In genomic region chr9:129064499-129064908, GRCh38 we compare ENCODE assay signal across 1 cellular context.
TF ChIP-seq lines count a peak whose summit lies in the region.

No MANE protein-coding gene starts in this region.

TF ChIP-seq in HepG2, 621 proteins besides CTCF, POLR2A, EP300 and RAD21 (continued from another document and continues in another):
- TF ChIP-seq E2F1 (CRISPR knock-in tag; IDR thresholded peaks at IDR 0.05) = 0 out of 2 replicates have a peak, but pooled peaks have one; percentile 33
- TF ChIP-seq ZNF709 (CRISPR knock-in tag; IDR thresholded peaks at IDR 0.05) = peak; percentile 64; the same call in 1 of the 2 replicates
- TF ChIP-seq, protein P1, sequence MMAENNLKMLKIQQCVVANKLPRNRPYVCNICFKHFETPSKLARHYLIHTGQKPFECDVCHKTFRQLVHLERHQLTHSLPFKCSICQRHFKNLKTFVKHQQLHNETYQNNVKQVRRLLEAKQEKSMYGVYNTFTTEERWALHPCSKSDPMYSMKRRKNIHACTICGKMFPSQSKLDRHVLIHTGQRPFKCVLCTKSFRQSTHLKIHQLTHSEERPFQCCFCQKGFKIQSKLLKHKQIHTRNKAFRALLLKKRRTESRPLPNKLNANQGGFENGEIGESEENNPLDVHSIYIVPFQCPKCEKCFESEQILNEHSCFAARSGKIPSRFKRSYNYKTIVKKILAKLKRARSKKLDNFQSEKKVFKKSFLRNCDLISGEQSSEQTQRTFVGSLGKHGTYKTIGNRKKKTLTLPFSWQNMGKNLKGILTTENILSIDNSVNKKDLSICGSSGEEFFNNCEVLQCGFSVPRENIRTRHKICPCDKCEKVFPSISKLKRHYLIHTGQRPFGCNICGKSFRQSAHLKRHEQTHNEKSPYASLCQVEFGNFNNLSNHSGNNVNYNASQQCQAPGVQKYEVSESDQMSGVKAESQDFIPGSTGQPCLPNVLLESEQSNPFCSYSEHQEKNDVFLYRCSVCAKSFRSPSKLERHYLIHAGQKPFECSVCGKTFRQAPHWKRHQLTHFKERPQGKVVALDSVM (CRISPR knock-in tag; IDR thresholded peaks at IDR 0.05) = peak; percentile 96
- peak; percentile 76 for TF ChIP-seq MED1 (CRISPR knock-in tag; IDR thresholded peaks at IDR 0.05)
- TF ChIP-seq SALL2 (CRISPR knock-in tag; IDR thresholded peaks at IDR 0.05) = peak; percentile 40; the same call in 1 of the 2 replicates
- TF ChIP-seq PPARG (CRISPR knock-in tag; conservative IDR thresholded peaks at IDR 0.05) = peak; percentile 63
- peak; percentile 38; the same call in 1 of the 2 replicates for TF ChIP-seq ETV5 (CRISPR knock-in tag; IDR thresholded peaks at IDR 0.05; ENCODE audit: borderline replicate concordance)
- TF ChIP-seq ZNF766 (CRISPR knock-in tag; IDR thresholded peaks at IDR 0.05; ENCODE audit: borderline replicate concordance) = no peak
- TF ChIP-seq, protein P2, sequence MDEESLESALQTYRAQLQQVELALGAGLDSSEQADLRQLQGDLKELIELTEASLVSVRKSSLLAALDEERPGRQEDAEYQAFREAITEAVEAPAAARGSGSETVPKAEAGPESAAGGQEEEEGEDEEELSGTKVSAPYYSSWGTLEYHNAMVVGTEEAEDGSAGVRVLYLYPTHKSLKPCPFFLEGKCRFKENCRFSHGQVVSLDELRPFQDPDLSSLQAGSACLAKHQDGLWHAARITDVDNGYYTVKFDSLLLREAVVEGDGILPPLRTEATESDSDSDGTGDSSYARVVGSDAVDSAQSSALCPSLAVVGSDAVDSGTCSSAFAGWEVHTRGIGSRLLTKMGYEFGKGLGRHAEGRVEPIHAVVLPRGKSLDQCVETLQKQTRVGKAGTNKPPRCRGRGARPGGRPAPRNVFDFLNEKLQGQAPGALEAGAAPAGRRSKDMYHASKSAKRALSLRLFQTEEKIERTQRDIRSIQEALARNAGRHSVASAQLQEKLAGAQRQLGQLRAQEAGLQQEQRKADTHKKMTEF (CRISPR knock-in tag; IDR thresholded peaks at IDR 0.05) = peak; percentile 65; the same call in 1 of the 2 replicates
- no peak for TF ChIP-seq ZNF3 (CRISPR knock-in tag; IDR thresholded peaks at IDR 0.05)
- no peak; the same call in 1 of the 2 replicates for TF ChIP-seq ZFP1 (CRISPR knock-in tag; IDR thresholded peaks at IDR 0.05)
- no peak for TF ChIP-seq EEA1 (CRISPR knock-in tag; IDR thresholded peaks at IDR 0.05; ENCODE audit: borderline replicate concordance)
- no peak for TF ChIP-seq ATF4 (CRISPR knock-in tag; IDR thresholded peaks at IDR 0.05)
- TF ChIP-seq ZKSCAN8 (CRISPR knock-in tag; IDR thresholded peaks at IDR 0.05; ENCODE audit: borderline replicate concordance) = 0 out of 2 replicates have a peak, but pooled peaks have one; percentile 32
- TF ChIP-seq ZNF160 (CRISPR knock-in tag; IDR thresholded peaks at IDR 0.05) = 0 out of 2 replicates have a peak, but pooled peaks have one; percentile 39
- peak; percentile 43; the same call in 1 of the 2 replicates for TF ChIP-seq GATAD1 (CRISPR knock-in tag; IDR thresholded peaks at IDR 0.05)
- TF ChIP-seq HDAC2 (CRISPR knock-in tag; IDR thresholded peaks at IDR 0.05) = peak; percentile 89
- TF ChIP-seq HMGXB3 (CRISPR knock-in tag; IDR thresholded peaks at IDR 0.05; ENCODE audit: borderline replicate concordance) = peak; percentile 20; the same call in 1 of the 2 replicates
- TF ChIP-seq, protein P3, sequence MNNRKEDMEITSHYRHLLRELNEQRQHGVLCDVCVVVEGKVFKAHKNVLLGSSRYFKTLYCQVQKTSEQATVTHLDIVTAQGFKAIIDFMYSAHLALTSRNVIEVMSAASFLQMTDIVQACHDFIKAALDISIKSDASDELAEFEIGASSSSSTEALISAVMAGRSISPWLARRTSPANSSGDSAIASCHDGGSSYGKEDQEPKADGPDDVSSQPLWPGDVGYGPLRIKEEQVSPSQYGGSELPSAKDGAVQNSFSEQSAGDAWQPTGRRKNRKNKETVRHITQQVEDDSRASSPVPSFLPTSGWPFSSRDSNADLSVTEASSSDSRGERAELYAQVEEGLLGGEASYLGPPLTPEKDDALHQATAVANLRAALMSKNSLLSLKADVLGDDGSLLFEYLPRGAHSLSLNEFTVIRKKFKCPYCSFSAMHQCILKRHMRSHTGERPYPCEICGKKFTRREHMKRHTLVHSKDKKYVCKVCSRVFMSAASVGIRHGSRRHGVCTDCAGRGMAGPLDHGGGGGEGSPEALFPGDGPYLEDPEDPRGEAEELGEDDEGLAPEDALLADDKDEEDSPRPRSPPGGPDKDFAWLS (CRISPR knock-in tag; IDR thresholded peaks at IDR 0.05; ENCODE audit: borderline replicate concordance) = no peak
- TF ChIP-seq IKZF4 (CRISPR knock-in tag; IDR thresholded peaks at IDR 0.05; ENCODE audit: borderline replicate concordance, low read depth, not compliant biosample characterization) = peak; percentile 50
- TF ChIP-seq TGIF2 (CRISPR knock-in tag; IDR thresholded peaks at IDR 0.05) = no peak
- TF ChIP-seq ZFP90 (CRISPR knock-in tag; IDR thresholded peaks at IDR 0.05; ENCODE audit: borderline replicate concordance) = 0 out of 2 replicates have a peak, but pooled peaks have one; percentile 51
- no peak for TF ChIP-seq ZNF101 (CRISPR knock-in tag; IDR thresholded peaks at IDR 0.05; ENCODE audit: borderline replicate concordance, low read depth)
- TF ChIP-seq ZNF598 (CRISPR knock-in tag; IDR thresholded peaks at IDR 0.05; ENCODE audit: borderline replicate concordance) = peak; percentile 45; the same call in 1 of the 2 replicates
- no peak for TF ChIP-seq E2F2 (CRISPR knock-in tag; IDR thresholded peaks at IDR 0.05; ENCODE audit: borderline replicate concordance)
- no peak for TF ChIP-seq YEATS2 (CRISPR knock-in tag; IDR thresholded peaks at IDR 0.05; ENCODE audit: borderline replicate concordance)
- no peak for TF ChIP-seq CBX1 (IDR thresholded peaks at IDR 0.05; ENCODE audit: low read depth)
- TF ChIP-seq, protein P4, sequence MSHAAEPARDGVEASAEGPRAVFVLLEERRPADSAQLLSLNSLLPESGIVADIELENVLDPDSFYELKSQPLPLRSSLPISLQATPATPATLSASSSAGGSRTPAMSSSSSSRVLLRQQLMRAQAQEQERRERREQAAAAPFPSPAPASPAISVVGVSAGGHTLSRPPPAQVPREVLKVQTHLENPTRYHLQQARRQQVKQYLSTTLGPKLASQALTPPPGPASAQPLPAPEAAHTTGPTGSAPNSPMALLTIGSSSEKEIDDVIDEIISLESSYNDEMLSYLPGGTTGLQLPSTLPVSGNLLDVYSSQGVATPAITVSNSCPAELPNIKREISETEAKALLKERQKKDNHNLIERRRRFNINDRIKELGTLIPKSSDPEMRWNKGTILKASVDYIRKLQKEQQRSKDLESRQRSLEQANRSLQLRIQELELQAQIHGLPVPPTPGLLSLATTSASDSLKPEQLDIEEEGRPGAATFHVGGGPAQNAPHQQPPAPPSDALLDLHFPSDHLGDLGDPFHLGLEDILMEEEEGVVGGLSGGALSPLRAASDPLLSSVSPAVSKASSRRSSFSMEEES (CRISPR knock-in tag; IDR thresholded peaks at IDR 0.05) = peak; percentile 64; the same call in 1 of the 2 replicates
- TF ChIP-seq POGK (CRISPR knock-in tag; conservative IDR thresholded peaks at IDR 0.05) = no peak; the same call in 1 of the 2 replicates
- peak; percentile 53; the same call in 1 of the 2 replicates for TF ChIP-seq KDM5B (CRISPR knock-in tag; IDR thresholded peaks at IDR 0.05; ENCODE audit: borderline replicate concordance)
- TF ChIP-seq MXI1 (IDR thresholded peaks at IDR 0.05; ENCODE audit: borderline replicate concordance, low read depth, low read length) = peak; percentile 28; the same call in 1 of the 3 replicates
- peak; percentile 42; the same call in 1 of the 2 replicates for TF ChIP-seq ZNF205 (CRISPR knock-in tag; IDR thresholded peaks at IDR 0.05)
- TF ChIP-seq FOXJ3 (CRISPR knock-in tag; IDR thresholded peaks at IDR 0.05; ENCODE audit: borderline replicate concordance) = 0 out of 2 replicates have a peak, but pooled peaks have one; percentile 40
- TF ChIP-seq ZNF589 (CRISPR knock-in tag; conservative IDR thresholded peaks at IDR 0.05) = no peak
- TF ChIP-seq, protein P5, sequence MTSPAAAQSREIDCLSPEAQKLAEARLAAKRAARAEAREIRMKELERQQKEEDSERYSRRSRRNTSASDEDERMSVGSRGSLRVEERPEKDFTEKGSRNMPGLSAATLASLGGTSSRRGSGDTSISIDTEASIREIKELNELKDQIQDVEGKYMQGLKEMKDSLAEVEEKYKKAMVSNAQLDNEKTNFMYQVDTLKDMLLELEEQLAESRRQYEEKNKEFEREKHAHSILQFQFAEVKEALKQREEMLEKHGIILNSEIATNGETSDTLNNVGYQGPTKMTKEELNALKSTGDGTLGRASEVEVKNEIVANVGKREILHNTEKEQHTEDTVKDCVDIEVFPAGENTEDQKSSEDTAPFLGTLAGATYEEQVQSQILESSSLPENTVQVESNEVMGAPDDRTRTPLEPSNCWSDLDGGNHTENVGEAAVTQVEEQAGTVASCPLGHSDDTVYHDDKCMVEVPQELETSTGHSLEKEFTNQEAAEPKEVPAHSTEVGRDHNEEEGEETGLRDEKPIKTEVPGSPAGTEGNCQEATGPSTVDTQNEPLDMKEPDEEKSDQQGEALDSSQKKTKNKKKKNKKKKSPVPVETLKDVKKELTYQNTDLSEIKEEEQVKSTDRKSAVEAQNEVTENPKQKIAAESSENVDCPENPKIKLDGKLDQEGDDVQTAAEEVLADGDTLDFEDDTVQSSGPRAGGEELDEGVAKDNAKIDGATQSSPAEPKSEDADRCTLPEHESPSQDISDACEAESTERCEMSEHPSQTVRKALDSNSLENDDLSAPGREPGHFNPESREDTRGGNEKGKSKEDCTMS (CRISPR knock-in tag; conservative IDR thresholded peaks at IDR 0.05) = no peak
- TF ChIP-seq STAG1 (CRISPR knock-in tag; IDR thresholded peaks at IDR 0.05) = peak; percentile 17; the same call in 1 of the 2 replicates
- no peak for TF ChIP-seq ZNF792 (CRISPR knock-in tag; IDR thresholded peaks at IDR 0.05)
